Comparison of ENCODE assay signal across 31 cellular contexts in genomic region chr3:185162634-185163033, GRCh38. TPM values are rescaled to one million over a fixed set of nuclear protein-coding genes. Genes with fewer than 3 reads are reported as not detected.
"Had no signal": no experiment of that assay in that cellular context is flagged by ENCODE, and none has a peak within 500 bp of the region (broad histone marks: within the 10 kb centered on the region; RNA-seq: fewer than 3 reads in every experiment).

No MANE protein-coding gene starts in this region.

- H3K79me2 ChIP-seq: parathyroid adenoma had no signal

- H3K4me1 ChIP-seq: neural progenitor cell, parathyroid adenoma, psoas muscle, spleen, suprapubic skin, thyroid gland, tibial nerve, upper lobe of left lung, uterus had no signal

- H3K27me3 ChIP-seq: neural progenitor cell, ovary, thyroid gland, tibial nerve, upper lobe of left lung, uterus had no signal

- H3K27ac Mint-ChIP-seq: naive thymus-derived CD4-positive, alpha-beta T cell; natural killer cell; nephron; neural progenitor cell; progenitor cell of endocrine pancreas; stimulated activated memory B cell treated with anti-CD40 and anti-IgM and Interleukin-4, amounts not matched to agents 10 μg/mL and 1 μg/mL and 100 μg/mL, for 72 hours; stimulated activated naive CD8-positive, alpha-beta T cell treated with anti-CD3 and anti-CD28 coated beads, Interleukin-15, amount 100 ng/mL, for 72 hours had no signal

- ATAC-seq: naive thymus-derived CD4-positive, alpha-beta T cell; natural killer cell; psoas muscle; sciatic nerve; stimulated activated memory B cell treated with anti-CD40 and anti-IgM and Interleukin-4, amounts not matched to agents 10 μg/mL and 1 μg/mL and 100 μg/mL, for 72 hours; stimulated activated naive CD8-positive, alpha-beta T cell treated with anti-CD3 and anti-CD28 coated beads, Interleukin-15, amount 100 ng/mL, for 72 hours; stimulated activated naive CD8-positive, alpha-beta T cell treated with anti-CD3 and anti-CD28 coated beads, Interleukin-15, Interleukin-2, amounts not matched to agents 100 U/mL and 50 U/mL, for 24 hours had no signal

- H3K4me1 Mint-ChIP-seq: naive thymus-derived CD4-positive, alpha-beta T cell; natural killer cell; neural progenitor cell; stimulated activated memory B cell treated with anti-CD40 and anti-IgM and Interleukin-4, amounts not matched to agents 10 μg/mL and 1 μg/mL and 100 μg/mL, for 72 hours; stimulated activated naive CD8-positive, alpha-beta T cell treated with anti-CD3 and anti-CD28 coated beads, Interleukin-15, amount 100 ng/mL, for 72 hours had no signal

- H3K36me3 Mint-ChIP-seq: naive thymus-derived CD4-positive, alpha-beta T cell; natural killer cell; neural progenitor cell; stimulated activated memory B cell treated with anti-CD40 and anti-IgM and Interleukin-4, amounts not matched to agents 10 μg/mL and 1 μg/mL and 100 μg/mL, for 72 hours had no signal

- H3K9me3 ChIP-seq: ovary, psoas muscle, spleen, suprapubic skin, thoracic aorta, thyroid gland, tibial nerve, upper lobe of left lung, uterus had no signal

- H3K27ac ChIP-seq: neural progenitor cell, ovary, parathyroid adenoma, psoas muscle, skin epidermis, spleen, suprapubic skin, thoracic aorta, thyroid gland, tibial nerve, upper lobe of left lung, uterus had no signal

- DNase-seq: naive thymus-derived CD4-positive, alpha-beta T cell; natural killer cell; occipital lobe; ovary; posterior cingulate gyrus; psoas muscle; right cardiac atrium; spleen; stimulated activated CD4-positive, alpha-beta T cell treated with anti-CD3 and anti-CD28 coated beads, Interleukin-12 subunit alpha, Interleukin-12 subunit beta, amount 100 ng/mL, for 4 hours; stimulated activated CD4-positive, alpha-beta T cell treated with anti-CD3 and anti-CD28 coated beads, Interleukin-1b, Interleukin-23, amount 100 ng/mL, for 48 hours; stimulated activated CD4-positive, alpha-beta T cell treated with anti-CD3 and anti-CD28 coated beads, Interleukin-4, amount 100 ng/mL, for 1 hour; stimulated activated CD4-positive, alpha-beta T cell treated with anti-CD3 and anti-CD28 coated beads, Interleukin-4, amount 100 ng/mL, for 4 hours; stimulated activated CD8-positive, alpha-beta memory T cell treated with anti-CD3 and anti-CD28 coated beads, Interleukin-4, amount 100 ng/mL, for 48 hours; stimulated activated naive CD4-positive, alpha-beta T cell; stimulated activated naive CD8-positive, alpha-beta T cell treated with anti-CD3 and anti-CD28 coated beads, Interleukin-15, amount 100 ng/mL, for 72 hours; stimulated activated naive CD8-positive, alpha-beta T cell treated with anti-CD3 and anti-CD28 coated beads, Interleukin-15, Interleukin-2, amounts not matched to agents 100 U/mL and 50 U/mL, for 24 hours; substantia nigra; thyroid gland; upper lobe of left lung; uterus had no signal

- H3K4me3 ChIP-seq: neural progenitor cell, ovary, psoas muscle, skin epidermis, smooth muscle cell, spleen, suprapubic skin, thoracic aorta, thyroid gland, tibial nerve, upper lobe of left lung, uterus had no signal

- H3K4me3 Mint-ChIP-seq: naive thymus-derived CD4-positive, alpha-beta T cell; natural killer cell; nephron; neural progenitor cell; stimulated activated memory B cell treated with anti-CD40 and anti-IgM and Interleukin-4, amounts not matched to agents 10 μg/mL and 1 μg/mL and 100 μg/mL, for 72 hours; stimulated activated naive CD8-positive, alpha-beta T cell treated with anti-CD3 and anti-CD28 coated beads, Interleukin-15, amount 100 ng/mL, for 72 hours had no signal

- H3K9me3 Mint-ChIP-seq: natural killer cell; nephron; neural progenitor cell; stimulated activated memory B cell treated with anti-CD40 and anti-IgM and Interleukin-4, amounts not matched to agents 10 μg/mL and 1 μg/mL and 100 μg/mL, for 72 hours; stimulated activated naive CD8-positive, alpha-beta T cell treated with anti-CD3 and anti-CD28 coated beads, Interleukin-15, amount 100 ng/mL, for 72 hours had no signal

- H3K36me3 ChIP-seq: neural progenitor cell, ovary, spleen, suprapubic skin, thoracic aorta, thyroid gland, tibial nerve, upper lobe of left lung, uterus had no signal

- H2AFZ ChIP-seq: neural progenitor cell, parathyroid adenoma had no signal

- H3K9ac ChIP-seq: neural progenitor cell, parathyroid adenoma had no signal

- H3K4me2 ChIP-seq: neural progenitor cell, smooth muscle cell had no signal

RNA-seq across cellular contexts. Expression of gene C3orf70, which starts 9.8 kb away (rescaled TPM):
- polyA plus RNA-seq: naive thymus-derived CD4-positive, alpha-beta T cell had no signal
